In genomic region chr3:58177747-58178527, GRCh38 we compare ENCODE assay signal across 1 cellular context.
TF ChIP-seq lines count a peak whose summit lies in the region.

No MANE protein-coding gene starts in this region.

TF ChIP-seq in HepG2, 621 proteins besides CTCF, POLR2A, EP300 and RAD21 (continued from another document and continues in another):
- TF ChIP-seq TEAD2 (CRISPR knock-in tag; IDR thresholded peaks at IDR 0.05) (no peak), ZNF724P (CRISPR knock-in tag; IDR thresholded peaks at IDR 0.05; ENCODE audit: borderline replicate concordance) (no peak), SP4 (CRISPR knock-in tag; IDR thresholded peaks at IDR 0.05) (no peak), PCBP2 (optimal IDR thresholded peaks at IDR 0.05; ENCODE audit: low read depth, low read length, poor library complexity, severe bottlenecking) (no peak), KAT7 (CRISPR knock-in tag; IDR thresholded peaks at IDR 0.05; ENCODE audit: borderline replicate concordance) (peak; percentile 43; the same call in 1 of the 2 replicates), CHD4 (IDR thresholded peaks at IDR 0.05; ENCODE audit: borderline replicate concordance, low read length) (no peak), RNF2 (conservative IDR thresholded peaks at IDR 0.05; ENCODE audit: low read depth) (no peak), ZNF225 (CRISPR knock-in tag; IDR thresholded peaks at IDR 0.05) (no peak; the same call in 1 of the 2 replicates), MED8 (CRISPR knock-in tag; IDR thresholded peaks at IDR 0.05; ENCODE audit: insufficient replicate concordance) (no peak), ATF4 (CRISPR knock-in tag; IDR thresholded peaks at IDR 0.05) (no peak), REPIN1 (CRISPR knock-in tag; IDR thresholded peaks at IDR 0.05; ENCODE audit: borderline replicate concordance, low read depth) (peak; percentile 43; the same call in 1 of the 2 replicates), ZNF644 (CRISPR knock-in tag; IDR thresholded peaks at IDR 0.05; ENCODE audit: low read depth) (no peak), SNAPC2 (CRISPR knock-in tag; IDR thresholded peaks at IDR 0.05) (no peak), TEF (CRISPR knock-in tag; IDR thresholded peaks at IDR 0.05) (no peak), FOXC1 (CRISPR knock-in tag; IDR thresholded peaks at IDR 0.05; ENCODE audit: borderline replicate concordance) (no peak), ATF1 (CRISPR knock-in tag; IDR thresholded peaks at IDR 0.05) (no peak), ZFP62 (CRISPR knock-in tag; IDR thresholded peaks at IDR 0.05) (no peak), ZNF746 (CRISPR knock-in tag; IDR thresholded peaks at IDR 0.05) (no peak; the same call in 1 of the 2 replicates), POLR2AphosphoS5 (IDR thresholded peaks at IDR 0.05; ENCODE audit: low read depth, low read length) (no peak), RXRA (CRISPR knock-in tag; IDR thresholded peaks at IDR 0.05) (no peak), AGO2 (optimal IDR thresholded peaks at IDR 0.05; ENCODE audit: low read depth, low read length) (peak; percentile 62), BATF2 (CRISPR knock-in tag; IDR thresholded peaks at IDR 0.05) (no peak), SRSF1 (optimal IDR thresholded peaks at IDR 0.05; ENCODE audit: low read depth, low read length) (no peak), ISX (CRISPR knock-in tag; conservative IDR thresholded peaks at IDR 0.05) (no peak), MXD4 (CRISPR knock-in tag; IDR thresholded peaks at IDR 0.05) (no peak), CEBPG (CRISPR knock-in tag; IDR thresholded peaks at IDR 0.05) (no peak), HMG20A (CRISPR knock-in tag; IDR thresholded peaks at IDR 0.05; ENCODE audit: borderline replicate concordance) (no peak), NFIC (IDR thresholded peaks at IDR 0.05; ENCODE audit: low read length) (no peak), SKIL (CRISPR knock-in tag; IDR thresholded peaks at IDR 0.05; ENCODE audit: borderline replicate concordance) (no peak), ZNF557 (CRISPR knock-in tag; IDR thresholded peaks at IDR 0.05) (no peak), BRCA1 (CRISPR knock-in tag; IDR thresholded peaks at IDR 0.05) (no peak; the same call in 1 of the 2 replicates), ZNF234 (CRISPR knock-in tag; conservative IDR thresholded peaks at IDR 0.05) (no peak), ZBTB26 (CRISPR knock-in tag; IDR thresholded peaks at IDR 0.05; ENCODE audit: borderline replicate concordance) (no peak), ZNF44 (CRISPR knock-in tag; IDR thresholded peaks at IDR 0.05) (no peak), DNMT3B (CRISPR knock-in tag; conservative IDR thresholded peaks at IDR 0.05) (no peak), HHEX (CRISPR knock-in tag; IDR thresholded peaks at IDR 0.05) (no peak), HIVEP1 (CRISPR knock-in tag; IDR thresholded peaks at IDR 0.05) (no peak), RFX3 (CRISPR knock-in tag; IDR thresholded peaks at IDR 0.05) (no peak), SOX6 (IDR thresholded peaks at IDR 0.05) (no peak), SOX6 (CRISPR knock-in tag; IDR thresholded peaks at IDR 0.05) (peak; percentile 39; the same call in 1 of the 2 replicates), CBX2 (IDR thresholded peaks at IDR 0.05; ENCODE audit: low read depth, low read length) (no peak), CBX2 (CRISPR knock-in tag; IDR thresholded peaks at IDR 0.05; ENCODE audit: low read depth) (no peak), SAP130 (CRISPR knock-in tag; IDR thresholded peaks at IDR 0.05; ENCODE audit: low read depth) (peak; percentile 46; the same call in 1 of the 2 replicates)
- TF ChIP-seq, protein P1, sequence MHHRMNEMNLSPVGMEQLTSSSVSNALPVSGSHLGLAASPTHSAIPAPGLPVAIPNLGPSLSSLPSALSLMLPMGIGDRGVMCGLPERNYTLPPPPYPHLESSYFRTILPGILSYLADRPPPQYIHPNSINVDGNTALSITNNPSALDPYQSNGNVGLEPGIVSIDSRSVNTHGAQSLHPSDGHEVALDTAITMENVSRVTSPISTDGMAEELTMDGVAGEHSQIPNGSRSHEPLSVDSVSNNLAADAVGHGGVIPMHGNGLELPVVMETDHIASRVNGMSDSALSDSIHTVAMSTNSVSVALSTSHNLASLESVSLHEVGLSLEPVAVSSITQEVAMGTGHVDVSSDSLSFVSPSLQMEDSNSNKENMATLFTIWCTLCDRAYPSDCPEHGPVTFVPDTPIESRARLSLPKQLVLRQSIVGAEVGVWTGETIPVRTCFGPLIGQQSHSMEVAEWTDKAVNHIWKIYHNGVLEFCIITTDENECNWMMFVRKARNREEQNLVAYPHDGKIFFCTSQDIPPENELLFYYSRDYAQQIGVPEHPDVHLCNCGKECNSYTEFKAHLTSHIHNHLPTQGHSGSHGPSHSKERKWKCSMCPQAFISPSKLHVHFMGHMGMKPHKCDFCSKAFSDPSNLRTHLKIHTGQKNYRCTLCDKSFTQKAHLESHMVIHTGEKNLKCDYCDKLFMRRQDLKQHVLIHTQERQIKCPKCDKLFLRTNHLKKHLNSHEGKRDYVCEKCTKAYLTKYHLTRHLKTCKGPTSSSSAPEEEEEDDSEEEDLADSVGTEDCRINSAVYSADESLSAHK (CRISPR knock-in tag; IDR thresholded peaks at IDR 0.05; ENCODE audit: borderline replicate concordance), result no peak
- TF ChIP-seq, protein P2, sequence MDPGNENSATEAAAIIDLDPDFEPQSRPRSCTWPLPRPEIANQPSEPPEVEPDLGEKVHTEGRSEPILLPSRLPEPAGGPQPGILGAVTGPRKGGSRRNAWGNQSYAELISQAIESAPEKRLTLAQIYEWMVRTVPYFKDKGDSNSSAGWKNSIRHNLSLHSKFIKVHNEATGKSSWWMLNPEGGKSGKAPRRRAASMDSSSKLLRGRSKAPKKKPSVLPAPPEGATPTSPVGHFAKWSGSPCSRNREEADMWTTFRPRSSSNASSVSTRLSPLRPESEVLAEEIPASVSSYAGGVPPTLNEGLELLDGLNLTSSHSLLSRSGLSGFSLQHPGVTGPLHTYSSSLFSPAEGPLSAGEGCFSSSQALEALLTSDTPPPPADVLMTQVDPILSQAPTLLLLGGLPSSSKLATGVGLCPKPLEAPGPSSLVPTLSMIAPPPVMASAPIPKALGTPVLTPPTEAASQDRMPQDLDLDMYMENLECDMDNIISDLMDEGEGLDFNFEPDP (CRISPR knock-in tag; conservative IDR thresholded peaks at IDR 0.05), result no peak
- TF ChIP-seq, protein P3, sequence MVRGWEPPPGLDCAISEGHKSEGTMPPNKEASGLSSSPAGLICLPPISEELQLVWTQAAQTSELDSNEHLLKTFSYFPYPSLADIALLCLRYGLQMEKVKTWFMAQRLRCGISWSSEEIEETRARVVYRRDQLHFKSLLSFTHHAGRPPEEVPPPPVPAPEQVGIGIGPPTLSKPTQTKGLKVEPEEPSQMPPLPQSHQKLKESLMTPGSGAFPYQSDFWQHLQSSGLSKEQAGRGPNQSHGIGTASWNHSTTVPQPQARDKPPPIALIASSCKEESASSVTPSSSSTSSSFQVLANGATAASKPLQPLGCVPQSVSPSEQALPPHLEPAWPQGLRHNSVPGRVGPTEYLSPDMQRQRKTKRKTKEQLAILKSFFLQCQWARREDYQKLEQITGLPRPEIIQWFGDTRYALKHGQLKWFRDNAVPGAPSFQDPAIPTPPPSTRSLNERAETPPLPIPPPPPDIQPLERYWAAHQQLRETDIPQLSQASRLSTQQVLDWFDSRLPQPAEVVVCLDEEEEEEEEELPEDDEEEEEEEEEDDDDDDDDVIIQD (CRISPR knock-in tag; IDR thresholded peaks at IDR 0.05; ENCODE audit: low read depth), result no peak
- TF ChIP-seq, protein P4, sequence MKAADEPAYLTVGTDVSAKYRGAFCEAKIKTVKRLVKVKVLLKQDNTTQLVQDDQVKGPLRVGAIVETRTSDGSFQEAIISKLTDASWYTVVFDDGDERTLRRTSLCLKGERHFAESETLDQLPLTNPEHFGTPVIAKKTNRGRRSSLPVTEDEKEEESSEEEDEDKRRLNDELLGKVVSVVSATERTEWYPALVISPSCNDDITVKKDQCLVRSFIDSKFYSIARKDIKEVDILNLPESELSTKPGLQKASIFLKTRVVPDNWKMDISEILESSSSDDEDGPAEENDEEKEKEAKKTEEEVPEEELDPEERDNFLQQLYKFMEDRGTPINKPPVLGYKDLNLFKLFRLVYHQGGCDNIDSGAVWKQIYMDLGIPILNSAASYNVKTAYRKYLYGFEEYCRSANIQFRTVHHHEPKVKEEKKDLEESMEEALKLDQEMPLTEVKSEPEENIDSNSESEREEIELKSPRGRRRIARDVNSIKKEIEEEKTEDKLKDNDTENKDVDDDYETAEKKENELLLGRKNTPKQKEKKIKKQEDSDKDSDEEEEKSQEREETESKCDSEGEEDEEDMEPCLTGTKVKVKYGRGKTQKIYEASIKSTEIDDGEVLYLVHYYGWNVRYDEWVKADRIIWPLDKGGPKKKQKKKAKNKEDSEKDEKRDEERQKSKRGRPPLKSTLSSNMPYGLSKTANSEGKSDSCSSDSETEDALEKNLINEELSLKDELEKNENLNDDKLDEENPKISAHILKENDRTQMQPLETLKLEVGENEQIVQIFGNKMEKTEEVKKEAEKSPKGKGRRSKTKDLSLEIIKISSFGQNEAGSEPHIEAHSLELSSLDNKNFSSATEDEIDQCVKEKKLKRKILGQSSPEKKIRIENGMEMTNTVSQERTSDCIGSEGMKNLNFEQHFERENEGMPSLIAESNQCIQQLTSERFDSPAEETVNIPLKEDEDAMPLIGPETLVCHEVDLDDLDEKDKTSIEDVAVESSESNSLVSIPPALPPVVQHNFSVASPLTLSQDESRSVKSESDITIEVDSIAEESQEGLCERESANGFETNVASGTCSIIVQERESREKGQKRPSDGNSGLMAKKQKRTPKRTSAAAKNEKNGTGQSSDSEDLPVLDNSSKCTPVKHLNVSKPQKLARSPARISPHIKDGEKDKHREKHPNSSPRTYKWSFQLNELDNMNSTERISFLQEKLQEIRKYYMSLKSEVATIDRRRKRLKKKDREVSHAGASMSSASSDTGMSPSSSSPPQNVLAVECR (CRISPR knock-in tag; IDR thresholded peaks at IDR 0.05; ENCODE audit: borderline replicate concordance), result no peak; the same call in 1 of the 2 replicates
- TF ChIP-seq, protein P5, sequence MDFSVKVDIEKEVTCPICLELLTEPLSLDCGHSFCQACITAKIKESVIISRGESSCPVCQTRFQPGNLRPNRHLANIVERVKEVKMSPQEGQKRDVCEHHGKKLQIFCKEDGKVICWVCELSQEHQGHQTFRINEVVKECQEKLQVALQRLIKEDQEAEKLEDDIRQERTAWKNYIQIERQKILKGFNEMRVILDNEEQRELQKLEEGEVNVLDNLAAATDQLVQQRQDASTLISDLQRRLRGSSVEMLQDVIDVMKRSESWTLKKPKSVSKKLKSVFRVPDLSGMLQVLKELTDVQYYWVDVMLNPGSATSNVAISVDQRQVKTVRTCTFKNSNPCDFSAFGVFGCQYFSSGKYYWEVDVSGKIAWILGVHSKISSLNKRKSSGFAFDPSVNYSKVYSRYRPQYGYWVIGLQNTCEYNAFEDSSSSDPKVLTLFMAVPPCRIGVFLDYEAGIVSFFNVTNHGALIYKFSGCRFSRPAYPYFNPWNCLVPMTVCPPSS (IDR thresholded peaks at IDR 0.05), result no peak
- TF ChIP-seq, protein P6, sequence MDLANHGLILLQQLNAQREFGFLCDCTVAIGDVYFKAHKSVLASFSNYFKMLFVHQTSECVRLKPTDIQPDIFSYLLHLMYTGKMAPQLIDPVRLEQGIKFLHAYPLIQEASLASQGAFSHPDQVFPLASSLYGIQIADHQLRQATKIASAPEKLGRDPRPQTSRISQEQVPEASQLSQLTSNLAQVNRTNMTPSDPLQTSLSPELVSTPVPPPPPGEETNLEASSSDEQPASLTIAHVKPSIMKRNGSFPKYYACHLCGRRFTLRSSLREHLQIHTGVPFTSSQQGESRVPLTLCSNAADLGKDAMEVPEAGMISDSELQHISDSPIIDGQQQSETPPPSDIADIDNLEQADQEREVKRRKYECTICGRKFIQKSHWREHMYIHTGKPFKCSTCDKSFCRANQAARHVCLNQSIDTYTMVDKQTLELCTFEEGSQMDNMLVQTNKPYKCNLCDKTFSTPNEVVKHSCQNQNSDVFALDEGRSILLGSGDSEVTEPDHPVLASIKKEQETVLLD (CRISPR knock-in tag; IDR thresholded peaks at IDR 0.05; ENCODE audit: low read depth), result no peak
